ENCODE assay signal across 2 cellular contexts in the genomic region with DNA sequence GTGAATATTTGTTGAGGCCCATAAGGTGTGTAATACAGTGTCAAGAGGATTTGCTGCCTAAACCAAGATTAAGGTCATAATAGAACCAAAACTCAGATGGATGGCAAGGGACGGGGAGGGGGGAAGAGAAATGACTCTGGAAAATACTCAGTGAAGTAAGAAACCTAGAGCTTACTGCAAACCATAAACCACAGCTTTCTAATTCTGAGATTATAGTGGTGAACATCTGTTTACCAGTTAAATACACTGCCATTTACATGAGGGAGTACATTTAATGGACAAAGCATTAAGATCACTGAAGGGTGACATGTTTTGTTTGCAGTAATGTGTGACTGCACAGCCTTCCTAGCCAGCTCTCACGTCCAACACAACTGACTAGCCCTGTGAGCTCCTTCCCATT.
A peak's percentile ranks its signal among the peaks of the same experiment; 100 is the strongest.
TF ChIP-seq lines count a peak whose summit lies in the region.

No MANE protein-coding gene starts in this region.

TF ChIP-seq in GM23338, 12 proteins besides CTCF, POLR2A, EP300 and RAD21:
- no peak for TF ChIP-seq STAT1 (IDR thresholded peaks at IDR 0.05; ENCODE audit: unreplicated experiment)
- TF ChIP-seq EZH2 (IDR thresholded peaks at IDR 0.05; ENCODE audit: low read depth, unreplicated experiment), result peak; percentile 18

TF ChIP-seq in GM12878, 131 proteins besides CTCF, POLR2A, EP300 and RAD21:
- TF ChIP-seq IRF4 (IDR thresholded peaks at IDR 0.05; ENCODE audit: low read depth, low read length) (no peak), RUNX3 (IDR thresholded peaks at IDR 0.05; ENCODE audit: low read length) (peak; percentile 71), NFIC (IDR thresholded peaks at IDR 0.05; ENCODE audit: low read depth, low read length) (0 out of 2 replicates have a peak, but pooled peaks have one; percentile 21), TCF7 (IDR thresholded peaks at IDR 0.05; ENCODE audit: borderline replicate concordance) (no peak), SREBF1 (IDR thresholded peaks at IDR 0.05; ENCODE audit: low read length) (no peak), ELK1 (IDR thresholded peaks at IDR 0.05; ENCODE audit: low read depth, low read length) (no peak), IKZF2 (IDR thresholded peaks at IDR 0.05) (no peak)
